ENCODE assay signal across 20 cellular contexts in genomic region chr18:22082408-22082807, GRCh38.
"Had no signal": no experiment of that assay in that cellular context is flagged by ENCODE, and none has a peak within 500 bp of the region (broad histone marks: within the 10 kb centered on the region; RNA-seq: fewer than 3 reads in every experiment).

No MANE protein-coding gene starts in this region.

- DNase-seq: cortex of kidney; dorsolateral prefrontal cortex; effector CD8-positive, alpha-beta T cell; immature natural killer cell; mucosa of descending colon; nucleus accumbens; ovary; spleen; stimulated activated CD4-positive, alpha-beta T cell treated with anti-CD3 and anti-CD28 coated beads, Interleukin-15, amount 100 ng/mL, for 24 hours; stimulated activated CD4-positive, alpha-beta T cell treated with anti-CD3 and anti-CD28 coated beads, Interleukin-1b, Interleukin-23, amount 100 ng/mL, for 48 hours; stimulated activated CD4-positive, alpha-beta T cell treated with anti-CD3 and anti-CD28 coated beads, Interleukin-4, amount 100 ng/mL, for 24 hours; stimulated activated naive B cell treated with anti-CD40 and anti-IgM and Interleukin-4, amounts not matched to agents 10 μg/mL and 1 μg/mL and 100 μg/mL, for 72 hours; stomach; substantia nigra; transverse colon had no signal

- ATAC-seq: esophagus mucosa; mucosa of descending colon; natural killer cell treated with Interleukin-12 subunit alpha and Interleukin-12 subunit beta and Interleukin-15 and Interleukin-18, amount 100 ng/mL, for 72 hours; sciatic nerve; stimulated activated naive B cell treated with anti-CD40 and anti-IgM and Interleukin-4, amounts not matched to agents 10 μg/mL and 1 μg/mL and 100 μg/mL, for 72 hours had no signal

- H3K27ac ChIP-seq: dorsolateral prefrontal cortex, neural progenitor cell, ovary, spleen, stomach, thoracic aorta, transverse colon had no signal

- H3K4me3 ChIP-seq: dorsolateral prefrontal cortex, mucosa of descending colon, neural progenitor cell, ovary, spleen, stomach, thoracic aorta, transverse colon had no signal

- H3K4me1 ChIP-seq: spleen had no signal

- H3K9ac ChIP-seq: neural progenitor cell had no signal

- H3K36me3 ChIP-seq: neural progenitor cell, ovary, spleen, stomach, thoracic aorta, transverse colon had no signal

- H3K9me3 ChIP-seq: mucosa of descending colon, ovary, spleen, stomach, thoracic aorta, transverse colon had no signal

- H3K27me3 ChIP-seq: neural progenitor cell, ovary, spleen, stomach, transverse colon had no signal

- H3K4me2 ChIP-seq: neural progenitor cell had no signal
